ENCODE assay signal across 8 cellular contexts in the genomic region with DNA sequence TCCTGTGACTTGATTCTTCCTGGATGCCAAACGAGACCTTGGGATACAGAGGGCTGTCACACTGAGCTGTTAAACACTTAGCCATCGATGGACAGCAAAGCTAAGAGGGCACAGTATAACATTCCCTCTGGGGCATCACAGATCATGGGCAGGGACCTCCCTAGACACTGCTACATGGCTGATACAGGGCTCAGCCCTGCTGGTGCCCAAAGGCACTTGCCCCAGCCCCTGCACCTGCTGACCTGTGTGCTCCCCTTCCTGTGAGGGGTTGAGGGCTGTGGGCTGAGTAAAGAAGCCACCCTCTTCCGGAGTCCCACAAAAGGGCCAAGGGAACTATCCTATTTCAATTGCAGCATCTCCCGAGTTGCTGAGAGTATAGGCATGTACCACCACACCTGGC.
"Had no signal": no experiment of that assay in that cellular context is flagged by ENCODE, and none has a peak within 500 bp of the region (broad histone marks: within the 10 kb centered on the region; RNA-seq: fewer than 3 reads in every experiment).

No MANE protein-coding gene starts in this region.

- H3K27me3 Mint-ChIP-seq: IgD-negative memory B cell had no signal

- H2AFZ ChIP-seq: GM23248 had no signal

- H3K9me3 Mint-ChIP-seq: HFFc6 had no signal

- H3K27ac ChIP-seq: GM23248, HL-60 had no signal

- H3K4me3 Mint-ChIP-seq: H9, HFFc6, IgD-negative memory B cell had no signal

- H3K4me3 ChIP-seq: GM23248 had no signal

- ATAC-seq: HCT116, HepG2 had no signal

- H3K27ac Mint-ChIP-seq: HFFc6, IgD-negative memory B cell had no signal

- DNase-seq: GM23248, H9, HFFc6, KBM-7 had no signal
